Comparison of ENCODE assay signal across 9 cellular contexts in genomic region chr1:100719490-100719889, GRCh38. TPM values are rescaled to one million over a fixed set of nuclear protein-coding genes. Genes with fewer than 3 reads are reported as not detected.
DNase-seq lines count a peak whose midpoint lies in the region; ATAC-seq, FAIRE-seq and TF ChIP-seq lines count a peak whose summit lies in the region.
"Had no signal": no experiment of that assay in that cellular context is flagged by ENCODE, and none has a peak within 500 bp of the region (broad histone marks: within the 10 kb centered on the region; RNA-seq: fewer than 3 reads in every experiment).

Gene VCAM1 (plus strand): TSS chr1:100719742. CDS start chr1:100719861, 119 bp downstream.

- no peaks in the 10 kb centered on the region for H3K36me3 Mint-ChIP-seq in activated naive CD4-positive, alpha-beta T cell treated with anti-CD3 and anti-CD28 coated beads, Interleukin-2, amount 50 U/mL, for 72 hours

- DNase-seq in frontal cortex (ENCODE audit: low spot score in 2 of 2) = no peak
- DNase-seq in renal cortical epithelial cell (ENCODE audit: low read depth) = peak; percentile 73
- no peak for DNase-seq in activated naive CD4-positive, alpha-beta T cell treated with anti-CD3 and anti-CD28 coated beads, Interleukin-2, amount 50 U/mL, for 72 hours (ENCODE audit: low spot score in 2 of 2)
- DNase-seq in putamen (ENCODE audit: low spot score) = no peak
- no peak for DNase-seq in HEK293T (ENCODE audit: extremely low spot score)
- DNase-seq: DND-41 had no signal

- POLR2A ChIA-PET in HEK293T (lab: Yijun Ruan, JAX) = no interaction called here

- CTCF ChIA-PET in HEK293T (lab: Yijun Ruan, JAX) = no interaction called here

- no peak for FAIRE-seq in frontal cortex (lab: Jason Lieb, UNC)

- no peaks in the 10 kb centered on the region for H3K9me3 Mint-ChIP-seq in activated naive CD4-positive, alpha-beta T cell treated with anti-CD3 and anti-CD28 coated beads, Interleukin-2, amount 50 U/mL, for 72 hours

- peak; percentile 71 for ATAC-seq in GM18498 (IDR thresholded peaks at IDR 0.05; ENCODE audit: unreplicated experiment)
- peak; percentile 61 for ATAC-seq in HG03095 (IDR thresholded peaks at IDR 0.05; ENCODE audit: unreplicated experiment)
- no peak for ATAC-seq in activated naive CD4-positive, alpha-beta T cell treated with anti-CD3 and anti-CD28 coated beads, Interleukin-2, amount 50 U/mL, for 72 hours
- ATAC-seq in HG03159 (IDR thresholded peaks at IDR 0.05; ENCODE audit: unreplicated experiment) = no peak

- no peak within 1 kb of the TSS for H3K27ac Mint-ChIP-seq in activated naive CD4-positive, alpha-beta T cell treated with anti-CD3 and anti-CD28 coated beads, Interleukin-2, amount 50 U/mL, for 72 hours

TF ChIP-seq in HEK293T, 16 proteins besides CTCF, POLR2A, EP300 and RAD21:
- TF ChIP-seq ZNF384 (IDR thresholded peaks at IDR 0.05) = no peak
- no peak for TF ChIP-seq BHLHE40 (IDR thresholded peaks at IDR 0.05; ENCODE audit: borderline replicate concordance)

RNA-seq across cellular contexts. Expression of gene VCAM1, which starts in this region (rescaled TPM):
- total RNA-seq in frontal cortex (16.3 TPM), renal cortical epithelial cell (57.8 and 242 TPM in 2 replicates)
- total RNA-seq in activated naive CD4-positive, alpha-beta T cell treated with anti-CD3 and anti-CD28 coated beads, Interleukin-2, amount 50 U/mL, for 72 hours = under 1 TPM in 1 of 2 donors, not detected in 1; 0.36 TPM

Comparison
In these comparisons a context has a peak if more than half of its experiments do, and no peak if none do; other contexts are left out.
1. RNA of gene VCAM1 (total RNA-seq): 57.8 to 242 TPM in renal cortical epithelial cell and 16.3 TPM in frontal cortex (single experiment); 0.36 TPM in activated naive CD4-positive, alpha-beta T cell treated with anti-CD3 and anti-CD28 coated beads, Interleukin-2, amount 50 U/mL, for 72 hours; every median in the first group is over 10 times any median in the second.
2. ATAC-seq: peak in GM18498 (single experiment) and HG03095 (single experiment); none in activated naive CD4-positive, alpha-beta T cell treated with anti-CD3 and anti-CD28 coated beads, Interleukin-2, amount 50 U/mL, for 72 hours (0 of 2) and HG03159 (single experiment).